25 cellular contexts compared by ENCODE assay signal in the genomic region with DNA sequence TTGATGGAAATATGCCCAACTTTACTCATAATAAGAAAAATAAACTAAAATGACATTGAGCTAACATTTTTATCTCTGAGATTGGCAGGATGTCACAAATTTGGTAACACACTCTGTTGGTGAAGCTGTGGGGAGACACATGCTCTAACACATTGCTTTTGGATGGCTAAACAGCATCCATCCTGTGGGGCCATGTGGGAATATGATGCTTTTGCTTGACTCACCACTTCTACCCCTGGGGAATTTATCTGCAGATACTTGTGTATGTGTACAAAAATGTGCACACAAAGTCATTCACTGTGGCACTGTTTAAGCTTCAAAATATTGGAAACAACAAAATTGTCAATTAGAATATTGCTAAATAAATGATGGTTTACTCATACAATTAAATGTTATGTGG.
"Had no signal": no experiment of that assay in that cellular context is flagged by ENCODE, and none has a peak within 500 bp of the region (broad histone marks: within the 10 kb centered on the region; RNA-seq: fewer than 3 reads in every experiment).

No MANE protein-coding gene starts in this region.

- H2AFZ ChIP-seq: parathyroid adenoma had no signal

- H3K4me1 ChIP-seq: esophagus muscularis mucosa, gastrocnemius medialis, left lung, parathyroid adenoma, right lobe of liver, thyroid gland had no signal

- DNase-seq: dermis blood vessel endothelial cell; effector memory CD4-positive, alpha-beta T cell; foreskin fibroblast; gastrocnemius medialis; head of caudate nucleus; left cardiac atrium; left lung; mesenchymal stem cell; mucosa of descending colon; naive B cell; right lobe of liver; stimulated activated CD4-positive, alpha-beta T cell treated with anti-CD3 and anti-CD28 coated beads, Interleukin-12 subunit alpha, Interleukin-12 subunit beta, amount 100 ng/mL, for 4 hours; stimulated activated CD4-positive, alpha-beta T cell treated with anti-CD3 and anti-CD28 coated beads, Interleukin-1b, Interleukin-23, amount 100 ng/mL, for 48 hours; stimulated activated CD4-positive, alpha-beta T cell treated with anti-CD3 and anti-CD28 coated beads, Interleukin-4, amount 100 ng/mL, for 1 hour; stimulated activated CD8-positive, alpha-beta memory T cell treated with anti-CD3 and anti-CD28 coated beads, Interleukin-4, amount 100 ng/mL, for 48 hours; stimulated activated naive CD4-positive, alpha-beta T cell; stimulated activated naive CD8-positive, alpha-beta T cell treated with anti-CD3 and anti-CD28 coated beads, Interleukin-15, amount 100 ng/mL, for 72 hours; thyroid gland had no signal

- H3K9me3 ChIP-seq: gastrocnemius medialis, neutrophil, right lobe of liver, thyroid gland had no signal

- H3K4me2 ChIP-seq: smooth muscle cell had no signal

- H3K9ac ChIP-seq: parathyroid adenoma had no signal

- H3K79me2 ChIP-seq: parathyroid adenoma had no signal

- H3K4me3 ChIP-seq: coronary artery, esophagus muscularis mucosa, gastrocnemius medialis, left lung, mucosa of descending colon, right lobe of liver, smooth muscle cell, thyroid gland had no signal

- H3K27ac ChIP-seq: coronary artery, esophagus muscularis mucosa, gastrocnemius medialis, left lung, neutrophil, parathyroid adenoma, right lobe of liver, thyroid gland had no signal

- H3K27me3 ChIP-seq: esophagus muscularis mucosa, gastrocnemius medialis, left lung, neutrophil, right lobe of liver, thyroid gland had no signal

- H3K36me3 ChIP-seq: esophagus muscularis mucosa, gastrocnemius medialis, left lung, neutrophil, right lobe of liver, thyroid gland had no signal

- FAIRE-seq: endothelial cell of umbilical vein, islet of Langerhans had no signal
